40 cellular contexts compared by ENCODE assay signal in the genomic region with DNA sequence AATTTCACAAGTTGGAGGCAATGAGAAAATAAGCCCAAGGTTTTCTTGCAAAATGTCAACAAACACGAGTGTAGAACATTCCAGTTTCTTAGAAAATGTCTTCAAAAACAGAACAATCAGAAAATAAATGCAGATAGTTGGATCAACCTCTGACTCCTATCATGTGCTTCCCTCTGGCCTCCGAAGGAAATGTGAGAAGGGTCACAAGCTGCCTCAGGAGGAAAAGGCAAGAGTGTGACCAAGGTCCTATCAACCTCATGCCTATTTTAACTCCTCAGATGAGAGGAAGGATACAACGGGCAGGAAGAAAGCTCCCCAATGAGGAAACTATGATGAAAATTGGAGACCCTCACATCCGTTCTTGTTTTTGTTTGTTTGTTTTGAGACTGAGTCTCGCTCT. TPM values are rescaled to one million over a fixed set of nuclear protein-coding genes. Genes with fewer than 3 reads are reported as not detected.
"Had no signal": no experiment of that assay in that cellular context is flagged by ENCODE, and none has a peak within 500 bp of the region (broad histone marks: within the 10 kb centered on the region; RNA-seq: fewer than 3 reads in every experiment).

No MANE protein-coding gene starts in this region.

- H3K4me2 ChIP-seq: KMS-11 had no signal

- H3K9ac ChIP-seq: KMS-11 had no signal

- H3K27ac ChIP-seq: adrenal gland, KMS-11, Peyer's patch, SK-N-MC, WERI-Rb-1 had no signal

- H3K36me3 ChIP-seq: adrenal gland, Peyer's patch, WERI-Rb-1 had no signal

- H3K27me3 ChIP-seq: adrenal gland, Peyer's patch had no signal

- H3K9me3 ChIP-seq: adrenal gland, Peyer's patch had no signal

- H3K4me1 Mint-ChIP-seq: activated naive CD4-positive, alpha-beta T cell treated with anti-CD3 and anti-CD28 coated beads, Interleukin-2, amount 50 U/mL, for 24 hours; activated naive CD8-positive, alpha-beta T cell treated with anti-CD3 and anti-CD28 coated beads, Interleukin-2, amount 10 ng/mL, durations not matched to agents 7 days and 5 days; activated T-helper 17 cell treated with anti-CD3 and anti-CD28 coated beads, Interleukin-2, amount 50 U/mL, for 72 hours; brain had no signal

- H3K27me3 Mint-ChIP-seq: activated naive CD8-positive, alpha-beta T cell treated with anti-CD3 and anti-CD28 coated beads, Interleukin-2, amount 10 ng/mL, durations not matched to agents 7 days and 5 days; brain had no signal

- DNase-seq: activated CD4-positive, alpha-beta T cell treated with anti-CD3 and anti-CD28 coated beads for 1 hour; activated CD4-positive, alpha-beta T cell treated with anti-CD3 and anti-CD28 coated beads for 48 hours; activated CD4-positive, alpha-beta T cell treated with anti-CD3 and anti-CD28 coated beads, Interleukin-2, amount 50 U/mL, for 4 hours; activated CD4-positive, CD25-positive, alpha-beta regulatory T cell; activated CD8-positive, alpha-beta T cell treated with anti-CD3 and anti-CD28 coated beads for 36 hours; activated effector memory CD4-positive, alpha-beta T cell treated with anti-CD3 and anti-CD28 coated beads, Interleukin-2, amount 50 U/mL, for 16 hours; activated naive CD4-positive, alpha-beta T cell treated with Interleukin-2 at 50 U/mL for 16 hours; activated naive CD8-positive, alpha-beta T cell treated with anti-CD3 and anti-CD28 coated beads, Interleukin-2, amount 10 ng/mL, durations not matched to agents 7 days and 5 days; activated T-cell treated with anti-CD3 and anti-CD28 coated beads, Interleukin-2, amount 50 U/mL, for 1 hour; activated T-cell treated with anti-CD3 and anti-CD28 coated beads, Interleukin-2, amount 50 U/mL, for 72 hours; adrenal gland; anterior cingulate cortex; caudate nucleus; cerebellar nuclear complex; MM.1S; MV-4-11; NCI-H1092; NCI-H1436 treated with DMSO at 0.1 percent for 48 hours; NCI-H1694 treated with DMSO at 0.1 percent for 48 hours; NCI-H2029; NCI-H345; NCI-H524 treated with DMSO at 0.1 percent for 48 hours; NK-92 treated with Interleukin-12 subunit alpha and Interleukin-12 subunit beta, amount 100 ng/mL, for 24 hours; PC-3; Peyer's patch; RPMI8226; T1000; WERI-Rb-1 had no signal

- H3K27ac Mint-ChIP-seq: activated CD8-positive, alpha-beta T cell treated with anti-CD3 and anti-CD28 coated beads for 36 hours; activated naive CD4-positive, alpha-beta T cell treated with anti-CD3 and anti-CD28 coated beads, Interleukin-2, amount 50 U/mL, for 24 hours; activated naive CD8-positive, alpha-beta T cell treated with anti-CD3 and anti-CD28 coated beads, Interleukin-2, amount 10 ng/mL, durations not matched to agents 7 days and 5 days; activated T-cell treated with anti-CD3 and anti-CD28 coated beads, Interleukin-2, amount 50 U/mL, for 72 hours; activated T-helper 17 cell treated with anti-CD3 and anti-CD28 coated beads, Interleukin-2, amount 50 U/mL, for 72 hours; brain had no signal

- H3K9me3 Mint-ChIP-seq: activated CD8-positive, alpha-beta T cell treated with anti-CD3 and anti-CD28 coated beads for 36 hours; activated naive CD4-positive, alpha-beta T cell treated with anti-CD3 and anti-CD28 coated beads, Interleukin-2, amount 50 U/mL, for 24 hours; activated T-cell treated with anti-CD3 and anti-CD28 coated beads, Interleukin-2, amount 50 U/mL, for 72 hours; activated T-helper 17 cell treated with anti-CD3 and anti-CD28 coated beads, Interleukin-2, amount 50 U/mL, for 72 hours had no signal

- H3K4me1 ChIP-seq: adrenal gland, Peyer's patch had no signal

- ATAC-seq: activated CD8-positive, alpha-beta T cell treated with anti-CD3 and anti-CD28 coated beads for 36 hours; activated T-cell treated with anti-CD3 and anti-CD28 coated beads, Interleukin-2, amount 50 U/mL, for 72 hours; activated T-helper 17 cell treated with anti-CD3 and anti-CD28 coated beads, Interleukin-2, amount 50 U/mL, for 72 hours; PC-3; Right ventricle myocardium inferior had no signal

- H3K4me3 Mint-ChIP-seq: activated CD8-positive, alpha-beta T cell treated with anti-CD3 and anti-CD28 coated beads for 36 hours; activated naive CD4-positive, alpha-beta T cell treated with anti-CD3 and anti-CD28 coated beads, Interleukin-2, amount 50 U/mL, for 24 hours; activated naive CD8-positive, alpha-beta T cell treated with anti-CD3 and anti-CD28 coated beads, Interleukin-2, amount 10 ng/mL, durations not matched to agents 7 days and 5 days; activated T-cell treated with anti-CD3 and anti-CD28 coated beads, Interleukin-2, amount 50 U/mL, for 72 hours; activated T-helper 17 cell treated with anti-CD3 and anti-CD28 coated beads, Interleukin-2, amount 50 U/mL, for 72 hours; brain had no signal

- H3K36me3 Mint-ChIP-seq: activated naive CD4-positive, alpha-beta T cell treated with anti-CD3 and anti-CD28 coated beads, Interleukin-2, amount 50 U/mL, for 24 hours; activated naive CD8-positive, alpha-beta T cell treated with anti-CD3 and anti-CD28 coated beads, Interleukin-2, amount 10 ng/mL, durations not matched to agents 7 days and 5 days; brain had no signal

- H3K4me3 ChIP-seq: adrenal gland, Peyer's patch, SK-N-MC had no signal

RNA-seq across cellular contexts. Expression of a gene that starts 7.9 kb away (rescaled TPM):
- total RNA-seq: activated CD8-positive, alpha-beta memory T cell treated with anti-CD3 and anti-CD28 coated beads for 36 hours; activated CD8-positive, alpha-beta T cell treated with anti-CD3 and anti-CD28 coated beads for 36 hours; activated naive CD8-positive, alpha-beta T cell treated with anti-CD3 and anti-CD28 coated beads, Interleukin-2, amount 10 ng/mL, durations not matched to agents 7 days and 5 days; activated T-cell treated with anti-CD3 and anti-CD28 coated beads, Interleukin-2, amount 50 U/mL, for 72 hours; activated T-helper 17 cell treated with anti-CD3 and anti-CD28 coated beads, Interleukin-2, amount 50 U/mL, for 72 hours; adrenal gland; bronchial epithelial cell; LHCN-M2; NCI-H460; PC-3; Peyer's patch; Right ventricle myocardium inferior; T-helper 1 cell treated with Interleukin-12 subunit alpha and Interleukin-12 subunit beta and Interleukin-4 antibody, amounts not matched to agents 30 ng/mL and 1 ng/mL, for 36 hours; T-helper 2 cell treated with Interferon-gamma antibody and Interleukin-4, amounts not matched to agents 100 ng/mL and 5 ng/mL, for 36 hours had no signal
- polyA plus RNA-seq: adrenal gland had no signal

RNA-seq across cellular contexts. Expression of a gene that starts 43.3 kb away (rescaled TPM):
- total RNA-seq: activated CD8-positive, alpha-beta memory T cell treated with anti-CD3 and anti-CD28 coated beads for 36 hours; activated CD8-positive, alpha-beta T cell treated with anti-CD3 and anti-CD28 coated beads for 36 hours; activated naive CD8-positive, alpha-beta T cell treated with anti-CD3 and anti-CD28 coated beads, Interleukin-2, amount 10 ng/mL, durations not matched to agents 7 days and 5 days; activated T-cell treated with anti-CD3 and anti-CD28 coated beads, Interleukin-2, amount 50 U/mL, for 72 hours; activated T-helper 17 cell treated with anti-CD3 and anti-CD28 coated beads, Interleukin-2, amount 50 U/mL, for 72 hours; bronchial epithelial cell; T-helper 1 cell treated with Interleukin-12 subunit alpha and Interleukin-12 subunit beta and Interleukin-4 antibody, amounts not matched to agents 30 ng/mL and 1 ng/mL, for 36 hours; T-helper 2 cell treated with Interferon-gamma antibody and Interleukin-4, amounts not matched to agents 100 ng/mL and 5 ng/mL, for 36 hours had no signal

RNA-seq across cellular contexts. Expression of a gene that starts 50.1 kb away (rescaled TPM):
- total RNA-seq: activated CD8-positive, alpha-beta memory T cell treated with anti-CD3 and anti-CD28 coated beads for 36 hours; activated CD8-positive, alpha-beta T cell treated with anti-CD3 and anti-CD28 coated beads for 36 hours; activated naive CD8-positive, alpha-beta T cell treated with anti-CD3 and anti-CD28 coated beads, Interleukin-2, amount 10 ng/mL, durations not matched to agents 7 days and 5 days; activated T-cell treated with anti-CD3 and anti-CD28 coated beads, Interleukin-2, amount 50 U/mL, for 72 hours; activated T-helper 17 cell treated with anti-CD3 and anti-CD28 coated beads, Interleukin-2, amount 50 U/mL, for 72 hours; adrenal gland; bronchial epithelial cell; LHCN-M2; NCI-H460; PC-3; Peyer's patch; Right ventricle myocardium inferior; T-helper 1 cell treated with Interleukin-12 subunit alpha and Interleukin-12 subunit beta and Interleukin-4 antibody, amounts not matched to agents 30 ng/mL and 1 ng/mL, for 36 hours; T-helper 2 cell treated with Interferon-gamma antibody and Interleukin-4, amounts not matched to agents 100 ng/mL and 5 ng/mL, for 36 hours had no signal
- polyA plus RNA-seq: adrenal gland had no signal

RNA-seq across cellular contexts. Expression of a gene that starts 53.6 kb away (rescaled TPM):
- total RNA-seq: activated CD8-positive, alpha-beta memory T cell treated with anti-CD3 and anti-CD28 coated beads for 36 hours; activated CD8-positive, alpha-beta T cell treated with anti-CD3 and anti-CD28 coated beads for 36 hours; activated naive CD8-positive, alpha-beta T cell treated with anti-CD3 and anti-CD28 coated beads, Interleukin-2, amount 10 ng/mL, durations not matched to agents 7 days and 5 days; activated T-cell treated with anti-CD3 and anti-CD28 coated beads, Interleukin-2, amount 50 U/mL, for 72 hours; activated T-helper 17 cell treated with anti-CD3 and anti-CD28 coated beads, Interleukin-2, amount 50 U/mL, for 72 hours; adrenal gland; bronchial epithelial cell; LHCN-M2; NCI-H460; PC-3; Peyer's patch; Right ventricle myocardium inferior; T-helper 1 cell treated with Interleukin-12 subunit alpha and Interleukin-12 subunit beta and Interleukin-4 antibody, amounts not matched to agents 30 ng/mL and 1 ng/mL, for 36 hours; T-helper 2 cell treated with Interferon-gamma antibody and Interleukin-4, amounts not matched to agents 100 ng/mL and 5 ng/mL, for 36 hours had no signal
- polyA plus RNA-seq: adrenal gland had no signal

RNA-seq across cellular contexts. Expression of a gene that starts 57.2 kb away (rescaled TPM):
- total RNA-seq: activated CD8-positive, alpha-beta memory T cell treated with anti-CD3 and anti-CD28 coated beads for 36 hours; activated CD8-positive, alpha-beta T cell treated with anti-CD3 and anti-CD28 coated beads for 36 hours; activated naive CD8-positive, alpha-beta T cell treated with anti-CD3 and anti-CD28 coated beads, Interleukin-2, amount 10 ng/mL, durations not matched to agents 7 days and 5 days; activated T-cell treated with anti-CD3 and anti-CD28 coated beads, Interleukin-2, amount 50 U/mL, for 72 hours; activated T-helper 17 cell treated with anti-CD3 and anti-CD28 coated beads, Interleukin-2, amount 50 U/mL, for 72 hours; adrenal gland; bronchial epithelial cell; LHCN-M2; PC-3; Peyer's patch; Right ventricle myocardium inferior; T-helper 1 cell treated with Interleukin-12 subunit alpha and Interleukin-12 subunit beta and Interleukin-4 antibody, amounts not matched to agents 30 ng/mL and 1 ng/mL, for 36 hours; T-helper 2 cell treated with Interferon-gamma antibody and Interleukin-4, amounts not matched to agents 100 ng/mL and 5 ng/mL, for 36 hours had no signal
- polyA plus RNA-seq: adrenal gland had no signal
